32 cellular contexts compared by ENCODE assay signal in the genomic region with DNA sequence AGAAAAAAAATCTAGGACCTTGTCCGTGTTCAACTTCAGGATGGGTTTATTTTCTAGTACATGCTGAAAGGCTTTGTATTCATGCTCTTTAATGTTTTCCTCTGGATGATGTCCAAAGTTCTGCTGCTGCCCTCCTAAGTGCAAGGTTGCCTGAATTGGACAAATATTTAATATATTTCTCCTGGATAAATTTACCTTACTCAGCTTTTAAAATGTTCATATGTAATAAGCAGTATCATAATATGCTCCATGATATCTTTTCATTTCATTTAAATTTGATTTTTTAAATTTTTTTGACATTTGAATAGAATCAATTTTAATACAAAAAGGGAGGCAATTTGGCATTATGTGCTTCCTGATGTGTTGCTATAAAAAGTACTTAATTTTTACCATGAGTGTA.
"Had no signal": no experiment of that assay in that cellular context is flagged by ENCODE, and none has a peak within 500 bp of the region (broad histone marks: within the 10 kb centered on the region; RNA-seq: fewer than 3 reads in every experiment).

No MANE protein-coding gene starts in this region.

- FAIRE-seq: astrocyte, TTC549 had no signal

- ATAC-seq: activated CD8-positive, alpha-beta T cell treated with anti-CD3 and anti-CD28 coated beads for 36 hours; activated naive CD4-positive, alpha-beta T cell treated with anti-CD3 and anti-CD28 coated beads, Interleukin-2, amount 50 U/mL, for 72 hours; activated T-cell treated with anti-CD3 and anti-CD28 coated beads, Interleukin-2, amount 50 U/mL, for 4 hours; activated T-cell treated with anti-CD3 and anti-CD28 coated beads, Interleukin-2, amount 50 U/mL, for 72 hours; activated T-helper 17 cell treated with anti-CD3 and anti-CD28 coated beads, Interleukin-2, amount 50 U/mL, for 72 hours; body of pancreas had no signal

- H3K9me3 ChIP-seq: adrenal gland, body of pancreas, breast epithelium had no signal

- H3K4me1 ChIP-seq: adrenal gland, body of pancreas, breast epithelium had no signal

- H3K36me3 ChIP-seq: adrenal gland, brain microvascular endothelial cell, breast epithelium had no signal

- H3K27ac ChIP-seq: adrenal gland, body of pancreas, brain microvascular endothelial cell, breast epithelium had no signal

- H3K4me3 ChIP-seq: adrenal gland, body of pancreas, breast epithelium had no signal

- DNase-seq: activated B cell treated with CpG ODN at 0.5 μM for 24 hours; activated CD4-positive, alpha-beta memory T cell treated with anti-CD3 and anti-CD28 coated beads for 36 hours; activated CD4-positive, alpha-beta T cell treated with anti-CD3 and anti-CD28 coated beads for 4 hours; activated CD4-positive, alpha-beta T cell treated with anti-CD3 and anti-CD28 coated beads, Interleukin-2, amount 10 ng/mL, durations not matched to agents 24 days and 14 days; activated CD4-positive, alpha-beta T cell treated with anti-CD3 and anti-CD28 coated beads, Interleukin-2, amount 50 U/mL, for 1 hour; activated CD4-positive, alpha-beta T cell treated with anti-CD3 and anti-CD28 coated beads, Interleukin-2, amount 50 U/mL, for 4 hours; activated CD4-positive, CD25-positive, alpha-beta regulatory T cell treated with anti-CD3 and anti-CD28 coated beads, Interleukin-2, amount 50 U/mL, for 72 hours; activated CD8-positive, alpha-beta memory T cell treated with anti-CD3 and anti-CD28 coated beads, Interleukin-2, amount 50 U/mL, for 4 hours; activated CD8-positive, alpha-beta T cell treated with anti-CD3 and anti-CD28 coated beads for 36 hours; activated effector memory CD4-positive, alpha-beta T cell treated with anti-CD3 and anti-CD28 coated beads, Interleukin-2, amount 50 U/mL, for 16 hours; activated gamma-delta T cell treated with Interleukin-2 at 50 U/mL for 16 hours; activated naive CD4-positive, alpha-beta T cell; activated naive CD4-positive, alpha-beta T cell treated with anti-CD3 and anti-CD28 coated beads for 36 hours; activated naive CD4-positive, alpha-beta T cell treated with anti-CD3 and anti-CD28 coated beads, Interleukin-2, amount 50 U/mL, for 16 hours; activated naive CD8-positive, alpha-beta T cell treated with anti-CD3 and anti-CD28 coated beads for 36 hours; activated T-cell treated with anti-CD3 and anti-CD28 coated beads for 4 hours; activated T-cell treated with anti-CD3 and anti-CD28 coated beads, Interleukin-2, amount 50 U/mL, for 1 hour; activated T-cell treated with anti-CD3 and anti-CD28 coated beads, Interleukin-2, amount 50 U/mL, for 4 hours; activated T-cell treated with anti-CD3 and anti-CD28 coated beads, Interleukin-2, amount 50 U/mL, for 72 hours; adrenal gland; amniotic stem cell; aorta; body of pancreas; brain microvascular endothelial cell; central memory CD4-positive, alpha-beta T cell; T-helper 2 cell; T-helper 9 cell had no signal

- H3K27me3 ChIP-seq: adrenal gland, body of pancreas, brain microvascular endothelial cell, breast epithelium had no signal
